In genomic region chr22:28594784-28595324, GRCh38 we compare ENCODE assay signal across 7 cellular contexts.
DNase-seq lines count a peak whose midpoint lies in the region; ATAC-seq and TF ChIP-seq lines count a peak whose summit lies in the region.

No MANE protein-coding gene starts in this region.

- no peak overlapping the region for H3K9ac ChIP-seq in SK-N-MC (ENCODE audit: insufficient read length)

- POLR2A ChIA-PET in GM10248 (lab: Yijun Ruan, JAX) = no interaction called here

- peaks cover 19% of the 10 kb centered on the region for H3K4me1 Mint-ChIP-seq in nephron progenitor cell

- no peaks in the 10 kb centered on the region for H3K9me3 Mint-ChIP-seq in nephron progenitor cell

- DNase-seq in GM10248 (ENCODE audit: extremely low spot score) (peak; percentile 41), NCI-H1092 (lab: John Stamatoyannopoulos, UW) (peak; percentile 56), SK-N-MC (ENCODE audit: low read depth, low spot score) (peak; percentile 76), esophagus squamous epithelium (lab: John Stamatoyannopoulos, UW) (no peak), nephron progenitor cell (no peak)
- no peak for DNase-seq in stimulated activated CD4-positive, alpha-beta T cell treated with anti-CD3 and anti-CD28 coated beads, Interleukin-4, amount 100 ng/mL, for 1 hour

- peaks cover 4% of the 10 kb centered on the region for H3K36me3 Mint-ChIP-seq in nephron progenitor cell (ENCODE audit: low read depth)

- H3K27ac ChIP-seq in SK-N-MC = no peak overlapping the region
- H3K27ac ChIP-seq in esophagus squamous epithelium = no peak overlapping the region

- H3K4me3 Mint-ChIP-seq in nephron progenitor cell = no peak overlapping the region

- peaks cover 0 to 5% (median 0%) of the 10 kb centered on the region in 3 donors for H3K4me1 ChIP-seq in esophagus squamous epithelium

- CTCF ChIA-PET in GM10248 (lab: Yijun Ruan, JAX) = interaction anchor here (0.7 to 7.1 kb wide), 6 partner anchors 10 to 575 kb away, joined by 3 to 65 read pairs (median 18); no protein-coding TSS in a partner anchor

- ATAC-seq in HG03045 (IDR thresholded peaks at IDR 0.05; ENCODE audit: unreplicated experiment) = no peak

- H3K36me3 ChIP-seq in SK-N-MC (ENCODE audit: insufficient read depth, low read length) = no peaks in the 10 kb centered on the region
- H3K36me3 ChIP-seq in esophagus squamous epithelium = no peaks in the 10 kb centered on the region

- H3K9me3 ChIP-seq in SK-N-MC (ENCODE audit: low read depth, low read length) = no peaks in the 10 kb centered on the region
- H3K9me3 ChIP-seq in esophagus squamous epithelium = no peaks in the 10 kb centered on the region

- H3K4me3 ChIP-seq in SK-N-MC (peak overlapping the region; percentile 38; the same call in 1 of the 2 replicates), esophagus squamous epithelium (no peak overlapping the region)

- intact Hi-C loops in esophagus squamous epithelium (cut with DNase I) = loop anchor here (5.0 to 10.0 kb wide), 2 partner anchors 543 to 570 kb away; no protein-coding TSS in a partner anchor

- 7 to 11% methylated on average over 3 of the region's 3 CpGs for WGBS in esophagus squamous epithelium, 2 donors

- H3K27me3 Mint-ChIP-seq in nephron progenitor cell (ENCODE audit: low read depth, poor library complexity) = no peaks in the 10 kb centered on the region

- H3K27me3 ChIP-seq in esophagus squamous epithelium = no peaks in the 10 kb centered on the region

- peak; percentile 58 for TF ChIP-seq CTCF in GM10248 (IDR thresholded peaks at IDR 0.05; ENCODE audit: control extremely low read depth, extremely low read depth, low read depth, missing control alignments)
- TF ChIP-seq CTCF in esophagus squamous epithelium (IDR thresholded peaks at IDR 0.05) = peak; percentile 19 to 87 (median 74)
- TF ChIP-seq CTCF in nephron progenitor cell (IDR thresholded peaks at IDR 0.05) = peak; percentile 84

- no peak for TF ChIP-seq POLR2A in esophagus squamous epithelium (IDR thresholded peaks at IDR 0.05)

- H3K27ac Mint-ChIP-seq in nephron progenitor cell = no peak overlapping the region

Comparison
In these comparisons a context has a peak if more than half of its experiments do, and no peak if none do; other contexts are left out.
1. DNase-seq: peak in GM10248 (single experiment), NCI-H1092 (single experiment) and SK-N-MC (single experiment); none in esophagus squamous epithelium (single experiment), nephron progenitor cell (single experiment) and stimulated activated CD4-positive, alpha-beta T cell treated with anti-CD3 and anti-CD28 coated beads, Interleukin-4, amount 100 ng/mL, for 1 hour (single experiment).
2. Peak in every context shown above with its lines, with median percentiles within 50 percentile points of each other: CTCF ChIP-seq.